In the genomic region with DNA sequence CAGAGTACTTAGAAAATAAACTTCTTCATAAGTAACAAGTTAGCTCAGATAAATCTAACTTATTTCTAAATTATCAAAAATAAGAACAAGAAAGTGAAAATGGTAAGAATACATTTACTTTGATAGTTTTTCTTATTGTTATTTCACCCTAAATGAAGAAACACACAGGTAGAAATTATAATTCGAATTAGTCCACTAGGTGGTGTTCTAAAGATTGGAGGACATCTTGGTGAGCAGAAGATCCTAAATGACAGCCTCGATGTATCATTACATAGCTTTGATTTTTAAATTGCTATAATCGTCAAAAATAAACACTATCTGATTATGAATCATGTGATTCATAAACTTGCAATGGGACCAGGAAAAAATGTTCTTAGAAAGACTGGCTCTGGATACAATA, we compare ENCODE assay signal across 9 cellular contexts.
A peak's percentile ranks its signal among the peaks of the same experiment; 100 is the strongest.
DNase-seq lines count a peak whose midpoint lies in the region; ATAC-seq and TF ChIP-seq lines count a peak whose summit lies in the region.
"Had no signal": no experiment of that assay in that cellular context is flagged by ENCODE, and none has a peak within 500 bp of the region (broad histone marks: within the 10 kb centered on the region; RNA-seq: fewer than 3 reads in every experiment).

No MANE protein-coding gene starts in this region.

- H3K4me1 ChIP-seq in heart right ventricle (no peaks in the 10 kb centered on the region), right atrium auricular region (no peaks in the 10 kb centered on the region), upper lobe of right lung (no peaks in the 10 kb centered on the region)

- in situ Hi-C loops in KBM-7 (cut with MboI; ENCODE audit: low pct_unique_long_range_greater_than_20kb, low sequenced_read_pairs): no loop called here

- no peaks in the 10 kb centered on the region for H3K4me1 Mint-ChIP-seq in endothelial cell (ENCODE audit: unreplicated experiment)
- H3K4me1 Mint-ChIP-seq: activated naive CD8-positive, alpha-beta T cell treated with anti-CD3 and anti-CD28 coated beads for 36 hours had no signal

- H3K27ac ChIP-seq in heart right ventricle (no peak overlapping the region), right atrium auricular region (no peak overlapping the region), upper lobe of right lung (no peak overlapping the region)

- intact Hi-C loops in heart right ventricle (cut with DNase I) (loop anchor here in 1 of 10 donors (5.0 kb wide), 1 partner anchor 40 kb away; no protein-coding TSS in a partner anchor), upper lobe of right lung (cut with DNase I) (no loop called here), lower leg skin (cut with DNase I; ENCODE audit: low total_unique reads) (no loop called here)

- no peaks in the 10 kb centered on the region for H3K9me3 Mint-ChIP-seq in endothelial cell (ENCODE audit: unreplicated experiment)
- H3K9me3 Mint-ChIP-seq: activated naive CD8-positive, alpha-beta T cell treated with anti-CD3 and anti-CD28 coated beads for 36 hours had no signal

- H3K4me3 ChIP-seq in heart right ventricle (no peak overlapping the region), right atrium auricular region (no peak overlapping the region), upper lobe of right lung (no peak overlapping the region), lower leg skin (ENCODE audit: low read depth, poor library complexity, severe bottlenecking) (no peak overlapping the region)

- H3K27me3 ChIP-seq in heart right ventricle (no peaks in the 10 kb centered on the region), right atrium auricular region (no peaks in the 10 kb centered on the region), upper lobe of right lung (no peaks in the 10 kb centered on the region)

- WGBS in heart right ventricle, 2 donors: 35 to 49% methylated on average over 3 of the region's 3 CpGs
- WGBS in lower leg skin, 2 donors: 23 to 37% methylated on average over 3 of the region's 3 CpGs

- no peaks in the 10 kb centered on the region for H3K36me3 Mint-ChIP-seq in endothelial cell (ENCODE audit: low read depth, unreplicated experiment)
- H3K36me3 Mint-ChIP-seq: activated naive CD8-positive, alpha-beta T cell treated with anti-CD3 and anti-CD28 coated beads for 36 hours had no signal

- H3K36me3 ChIP-seq in heart right ventricle (no peaks in the 10 kb centered on the region), right atrium auricular region (no peaks in the 10 kb centered on the region), upper lobe of right lung (no peaks in the 10 kb centered on the region)

- H3K9me3 ChIP-seq in heart right ventricle (no peaks in the 10 kb centered on the region), right atrium auricular region (no peaks in the 10 kb centered on the region), upper lobe of right lung (no peaks in the 10 kb centered on the region)

- ATAC-seq in heart right ventricle (no peak), upper lobe of right lung (no peak), GM21528 (IDR thresholded peaks at IDR 0.05; ENCODE audit: low FRiP score, unreplicated experiment) (no peak)

- H3K27me3 Mint-ChIP-seq in endothelial cell (ENCODE audit: unreplicated experiment): no peaks in the 10 kb centered on the region
- H3K27me3 Mint-ChIP-seq: activated naive CD8-positive, alpha-beta T cell treated with anti-CD3 and anti-CD28 coated beads for 36 hours had no signal

- H3K27ac Mint-ChIP-seq in endothelial cell (ENCODE audit: unreplicated experiment): no peak overlapping the region
- H3K27ac Mint-ChIP-seq: activated naive CD8-positive, alpha-beta T cell treated with anti-CD3 and anti-CD28 coated beads for 36 hours had no signal

- H3K4me3 Mint-ChIP-seq in endothelial cell (ENCODE audit: unreplicated experiment): no peak overlapping the region
- H3K4me3 Mint-ChIP-seq: activated naive CD8-positive, alpha-beta T cell treated with anti-CD3 and anti-CD28 coated beads for 36 hours had no signal

- TF ChIP-seq POLR2A in lower leg skin (IDR thresholded peaks at IDR 0.05): no peak

- DNase-seq in heart right ventricle: no peak
- DNase-seq in right atrium auricular region (ENCODE audit: low spot score): no peak
- peak; percentile 5 for DNase-seq in KBM-7
- no peak for DNase-seq in endothelial cell (ENCODE audit: low spot score)
- DNase-seq in upper lobe of right lung: no peak
- DNase-seq in lower leg skin (ENCODE audit: low spot score in 2 of 2): no peak
- no peak for DNase-seq in cerebellar cortex (ENCODE audit: low spot score)
- DNase-seq: activated naive CD8-positive, alpha-beta T cell treated with anti-CD3 and anti-CD28 coated beads for 36 hours had no signal

- TF ChIP-seq CTCF in heart right ventricle (IDR thresholded peaks at IDR 0.05) (peak in 6 of 9 donors; percentile 33 to 47 (median 41)), right atrium auricular region (IDR thresholded peaks at IDR 0.05) (peak in 1 of 2 donors; percentile 52), endothelial cell (IDR thresholded peaks at IDR 0.05; ENCODE audit: unreplicated experiment) (peak; percentile 62), upper lobe of right lung (IDR thresholded peaks at IDR 0.05) (peak; percentile 31), lower leg skin (IDR thresholded peaks at IDR 0.05) (no peak)

Comparison
In these comparisons a context has a peak if more than half of its experiments do, and no peak if none do; other contexts are left out.
1. CTCF ChIP-seq: peak in heart right ventricle (6 of 9), endothelial cell (single experiment) and upper lobe of right lung (single experiment); none in lower leg skin (0 of 3).